Comparison of ENCODE assay signal across 8 cellular contexts in genomic region chr18:58042826-58043362, GRCh38. TPM values are rescaled to one million over a fixed set of nuclear protein-coding genes. Genes with fewer than 3 reads are reported as not detected.
DNase-seq lines count a peak whose midpoint lies in the region; ATAC-seq and TF ChIP-seq lines count a peak whose summit lies in the region.

No MANE protein-coding gene starts in this region.

- no peak for TF ChIP-seq POLR2A in esophagus squamous epithelium (IDR thresholded peaks at IDR 0.05)

- intact Hi-C loops in esophagus squamous epithelium (cut with DNase I) = loop anchor here (10.0 kb wide), 1 partner anchor 158 kb away; no protein-coding TSS in a partner anchor

- ATAC-seq in RWPE2 (ENCODE audit: low read depth) (no peak), GM18511 (IDR thresholded peaks at IDR 0.05; ENCODE audit: unreplicated experiment) (no peak), HG03432 (IDR thresholded peaks at IDR 0.05; ENCODE audit: unreplicated experiment) (no peak)

- H3K4me3 ChIP-seq in GM08714 (ENCODE audit: low read length) = peak overlapping the region; percentile 85
- H3K4me3 ChIP-seq in RWPE2 (ENCODE audit: severe bottlenecking) = peak overlapping the region; percentile 83
- H3K4me3 ChIP-seq in esophagus squamous epithelium = peak overlapping the region; percentile 66 to 92 (median 86)
- peak overlapping the region; percentile 75 for H3K4me3 ChIP-seq in retinal pigment epithelial cell (ENCODE audit: low read length)

- 10 to 13% methylated on average over 14 of the region's 14 CpGs for WGBS in esophagus squamous epithelium, 2 donors

- H3K36me3 ChIP-seq in RWPE2 (ENCODE audit: low read depth) (no peaks in the 10 kb centered on the region), esophagus squamous epithelium (no peaks in the 10 kb centered on the region)

- DNase-seq in RWPE2 (ENCODE audit: low spot score) (no peak), esophagus squamous epithelium (lab: John Stamatoyannopoulos, UW) (no peak), retinal pigment epithelial cell (ENCODE audit: low read depth) (no peak), A172 (ENCODE audit: low spot score) (no peak), HuH-7 (ENCODE audit: low spot score) (no peak)

- H3K9me3 ChIP-seq in RWPE2 (ENCODE audit: severe bottlenecking) (no peaks in the 10 kb centered on the region), esophagus squamous epithelium (no peaks in the 10 kb centered on the region)

- H3K27me3 ChIP-seq in RWPE2 (ENCODE audit: insufficient read depth, poor library complexity, severe bottlenecking) (no peaks in the 10 kb centered on the region), esophagus squamous epithelium (no peaks in the 10 kb centered on the region)

- TF ChIP-seq CTCF in RWPE2 (IDR thresholded peaks at IDR 0.05; ENCODE audit: poor library complexity, severe bottlenecking) (no peak), esophagus squamous epithelium (IDR thresholded peaks at IDR 0.05) (no peak), retinal pigment epithelial cell (conservative IDR thresholded peaks at IDR 0.05; ENCODE audit: low read depth, low read length) (no peak)

- H3K4me1 ChIP-seq in RWPE2 (ENCODE audit: insufficient read depth, poor library complexity, severe bottlenecking) (peaks cover 7% of the 10 kb centered on the region), esophagus squamous epithelium (peaks cover 0 to 39% (median 14%) of the 10 kb centered on the region in 3 donors)

- H3K27ac ChIP-seq in RWPE2 (ENCODE audit: poor library complexity, severe bottlenecking) (peak overlapping the region; percentile 86), esophagus squamous epithelium (peak overlapping the region in 2 of 4 donors; percentile 86 to 93)

RNA-seq across cellular contexts. Expression of gene NEDD4L, which starts 1.1 kb away (rescaled TPM):
- total RNA-seq in esophagus squamous epithelium = 10 to 100 TPM; 17.0 to 27.6 (median 21.9) TPM
- 8.1 and 16.8 TPM in 2 replicates for total RNA-seq in A172 (2014; rRNA removed; shearing (Covaris generic))
